ENCODE assay signal across 1 cellular context in the genomic region with DNA sequence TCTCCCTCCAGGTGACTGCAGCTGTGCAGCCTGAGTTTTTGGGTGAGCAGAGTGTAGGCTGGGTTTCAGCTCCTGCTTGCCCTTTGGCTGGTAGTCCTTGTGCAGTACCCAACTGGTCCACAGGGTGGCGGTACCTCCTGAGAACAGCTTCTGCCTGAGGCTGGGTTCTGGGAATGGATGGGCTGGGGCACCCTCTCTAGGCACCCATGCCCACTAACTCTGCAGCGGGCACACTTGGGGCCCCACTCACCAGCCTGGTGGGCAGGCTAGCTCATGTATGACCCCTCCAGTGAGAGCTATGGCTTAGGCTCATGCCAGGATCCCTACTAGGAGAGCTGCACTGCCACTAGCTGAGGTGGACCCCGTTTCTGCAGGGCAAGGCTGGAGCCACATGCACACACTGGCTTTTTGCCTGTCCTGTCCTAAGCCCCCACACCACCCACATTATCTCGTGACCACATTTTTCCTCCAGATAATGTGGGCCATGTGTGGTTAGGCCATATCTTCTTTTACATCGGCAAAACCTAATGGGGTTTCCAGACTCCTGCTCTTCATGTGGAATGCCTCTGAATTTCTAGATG.
A peak's percentile ranks its signal among the peaks of the same experiment; 100 is the strongest.
TF ChIP-seq lines count a peak whose summit lies in the region.

No MANE protein-coding gene starts in this region.

TF ChIP-seq in HEK293, 187 proteins besides CTCF, POLR2A, EP300 and RAD21 (continued from another document):
- TF ChIP-seq, protein P1, sequence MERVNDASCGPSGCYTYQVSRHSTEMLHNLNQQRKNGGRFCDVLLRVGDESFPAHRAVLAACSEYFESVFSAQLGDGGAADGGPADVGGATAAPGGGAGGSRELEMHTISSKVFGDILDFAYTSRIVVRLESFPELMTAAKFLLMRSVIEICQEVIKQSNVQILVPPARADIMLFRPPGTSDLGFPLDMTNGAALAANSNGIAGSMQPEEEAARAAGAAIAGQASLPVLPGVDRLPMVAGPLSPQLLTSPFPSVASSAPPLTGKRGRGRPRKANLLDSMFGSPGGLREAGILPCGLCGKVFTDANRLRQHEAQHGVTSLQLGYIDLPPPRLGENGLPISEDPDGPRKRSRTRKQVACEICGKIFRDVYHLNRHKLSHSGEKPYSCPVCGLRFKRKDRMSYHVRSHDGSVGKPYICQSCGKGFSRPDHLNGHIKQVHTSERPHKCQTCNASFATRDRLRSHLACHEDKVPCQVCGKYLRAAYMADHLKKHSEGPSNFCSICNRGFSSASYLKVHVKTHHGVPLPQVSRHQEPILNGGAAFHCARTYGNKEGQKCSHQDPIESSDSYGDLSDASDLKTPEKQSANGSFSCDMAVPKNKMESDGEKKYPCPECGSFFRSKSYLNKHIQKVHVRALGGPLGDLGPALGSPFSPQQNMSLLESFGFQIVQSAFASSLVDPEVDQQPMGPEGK (tag by site-specific recombination; IDR thresholded peaks at IDR 0.05) = peak; percentile 31; the same call in 1 of the 2 replicates
- no peak for TF ChIP-seq SP3 (tag by site-specific recombination; IDR thresholded peaks at IDR 0.05)
- no peak for TF ChIP-seq KLF7 (tag by site-specific recombination; IDR thresholded peaks at IDR 0.05; ENCODE audit: borderline replicate concordance)
- no peak for TF ChIP-seq ZNF324 (tag by site-specific recombination; IDR thresholded peaks at IDR 0.05)
- TF ChIP-seq ZFP69B (tag by site-specific recombination; IDR thresholded peaks at IDR 0.05) = peak; percentile 37; the same call in 1 of the 2 replicates
- TF ChIP-seq, protein P2, sequence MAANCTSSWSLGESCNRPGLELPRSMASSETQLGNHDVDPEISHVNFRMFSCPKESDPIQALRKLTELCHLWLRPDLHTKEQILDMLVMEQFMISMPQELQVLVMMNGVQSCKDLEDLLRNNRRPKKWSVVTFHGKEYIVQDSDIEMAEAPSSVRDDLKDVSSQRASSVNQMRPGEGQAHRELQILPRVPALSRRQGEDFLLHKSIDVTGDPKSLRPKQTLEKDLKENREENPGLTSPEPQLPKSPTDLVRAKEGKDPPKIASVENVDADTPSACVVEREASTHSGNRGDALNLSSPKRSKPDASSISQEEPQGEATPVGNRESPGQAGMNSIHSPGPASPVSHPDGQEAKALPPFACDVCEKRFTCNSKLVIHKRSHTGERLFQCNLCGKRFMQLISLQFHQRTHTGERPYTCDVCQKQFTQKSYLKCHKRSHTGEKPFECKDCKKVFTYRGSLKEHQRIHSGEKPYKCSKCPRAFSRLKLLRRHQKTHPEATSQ (tag by site-specific recombination; IDR thresholded peaks at IDR 0.05) = no peak
- TF ChIP-seq, protein P3, sequence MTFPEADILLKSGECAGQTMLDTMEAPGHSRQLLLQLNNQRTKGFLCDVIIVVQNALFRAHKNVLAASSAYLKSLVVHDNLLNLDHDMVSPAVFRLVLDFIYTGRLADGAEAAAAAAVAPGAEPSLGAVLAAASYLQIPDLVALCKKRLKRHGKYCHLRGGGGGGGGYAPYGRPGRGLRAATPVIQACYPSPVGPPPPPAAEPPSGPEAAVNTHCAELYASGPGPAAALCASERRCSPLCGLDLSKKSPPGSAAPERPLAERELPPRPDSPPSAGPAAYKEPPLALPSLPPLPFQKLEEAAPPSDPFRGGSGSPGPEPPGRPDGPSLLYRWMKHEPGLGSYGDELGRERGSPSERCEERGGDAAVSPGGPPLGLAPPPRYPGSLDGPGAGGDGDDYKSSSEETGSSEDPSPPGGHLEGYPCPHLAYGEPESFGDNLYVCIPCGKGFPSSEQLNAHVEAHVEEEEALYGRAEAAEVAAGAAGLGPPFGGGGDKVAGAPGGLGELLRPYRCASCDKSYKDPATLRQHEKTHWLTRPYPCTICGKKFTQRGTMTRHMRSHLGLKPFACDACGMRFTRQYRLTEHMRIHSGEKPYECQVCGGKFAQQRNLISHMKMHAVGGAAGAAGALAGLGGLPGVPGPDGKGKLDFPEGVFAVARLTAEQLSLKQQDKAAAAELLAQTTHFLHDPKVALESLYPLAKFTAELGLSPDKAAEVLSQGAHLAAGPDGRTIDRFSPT (tag by site-specific recombination; IDR thresholded peaks at IDR 0.05) = peak; percentile 80
- no peak for TF ChIP-seq ZNF585B (tag by site-specific recombination; IDR thresholded peaks at IDR 0.05)
- no peak for TF ChIP-seq MYNN (tag by site-specific recombination; IDR thresholded peaks at IDR 0.05; ENCODE audit: borderline replicate concordance)
- no peak for TF ChIP-seq ZNF521 (tag by site-specific recombination; IDR thresholded peaks at IDR 0.05)
- no peak for TF ChIP-seq ZNF211 (tag by site-specific recombination; IDR thresholded peaks at IDR 0.05; ENCODE audit: low read depth)
- no peak for TF ChIP-seq FEZF1 (tag by site-specific recombination; IDR thresholded peaks at IDR 0.05)
- TF ChIP-seq, protein P4, sequence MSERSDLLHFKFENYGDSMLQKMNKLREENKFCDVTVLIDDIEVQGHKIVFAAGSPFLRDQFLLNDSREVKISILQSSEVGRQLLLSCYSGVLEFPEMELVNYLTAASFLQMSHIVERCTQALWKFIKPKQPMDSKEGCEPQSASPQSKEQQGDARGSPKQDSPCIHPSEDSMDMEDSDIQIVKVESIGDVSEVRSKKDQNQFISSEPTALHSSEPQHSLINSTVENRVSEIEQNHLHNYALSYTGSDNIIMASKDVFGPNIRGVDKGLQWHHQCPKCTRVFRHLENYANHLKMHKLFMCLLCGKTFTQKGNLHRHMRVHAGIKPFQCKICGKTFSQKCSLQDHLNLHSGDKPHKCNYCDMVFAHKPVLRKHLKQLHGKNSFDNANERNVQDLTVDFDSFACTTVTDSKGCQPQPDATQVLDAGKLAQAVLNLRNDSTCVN (tag by site-specific recombination; optimal IDR thresholded peaks at IDR 0.05) = no peak
- TF ChIP-seq YY2 (tag by site-specific recombination; IDR thresholded peaks at IDR 0.05) = no peak
- TF ChIP-seq ZNF132 (tag by site-specific recombination; IDR thresholded peaks at IDR 0.05; ENCODE audit: borderline replicate concordance) = no peak
- TF ChIP-seq, protein P5, sequence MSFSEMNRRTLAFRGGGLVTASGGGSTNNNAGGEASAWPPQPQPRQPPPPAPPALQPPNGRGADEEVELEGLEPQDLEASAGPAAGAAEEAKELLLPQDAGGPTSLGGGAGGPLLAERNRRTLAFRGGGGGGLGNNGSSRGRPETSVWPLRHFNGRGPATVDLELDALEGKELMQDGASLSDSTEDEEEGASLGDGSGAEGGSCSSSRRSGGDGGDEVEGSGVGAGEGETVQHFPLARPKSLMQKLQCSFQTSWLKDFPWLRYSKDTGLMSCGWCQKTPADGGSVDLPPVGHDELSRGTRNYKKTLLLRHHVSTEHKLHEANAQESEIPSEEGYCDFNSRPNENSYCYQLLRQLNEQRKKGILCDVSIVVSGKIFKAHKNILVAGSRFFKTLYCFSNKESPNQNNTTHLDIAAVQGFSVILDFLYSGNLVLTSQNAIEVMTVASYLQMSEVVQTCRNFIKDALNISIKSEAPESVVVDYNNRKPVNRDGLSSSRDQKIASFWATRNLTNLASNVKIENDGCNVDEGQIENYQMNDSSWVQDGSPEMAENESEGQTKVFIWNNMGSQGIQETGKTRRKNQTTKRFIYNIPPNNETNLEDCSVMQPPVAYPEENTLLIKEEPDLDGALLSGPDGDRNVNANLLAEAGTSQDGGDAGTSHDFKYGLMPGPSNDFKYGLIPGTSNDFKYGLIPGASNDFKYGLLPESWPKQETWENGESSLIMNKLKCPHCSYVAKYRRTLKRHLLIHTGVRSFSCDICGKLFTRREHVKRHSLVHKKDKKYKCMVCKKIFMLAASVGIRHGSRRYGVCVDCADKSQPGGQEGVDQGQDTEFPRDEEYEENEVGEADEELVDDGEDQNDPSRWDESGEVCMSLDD (tag by site-specific recombination; IDR thresholded peaks at IDR 0.05) = no peak
- no peak for TF ChIP-seq ZNF133 (tag by site-specific recombination; IDR thresholded peaks at IDR 0.05)
- TF ChIP-seq ZNF366 (tag by site-specific recombination; conservative IDR thresholded peaks at IDR 0.05) = no peak
- no peak for TF ChIP-seq ZNF292 (tag by site-specific recombination; IDR thresholded peaks at IDR 0.05; ENCODE audit: borderline replicate concordance, low read depth)
- peak; percentile 30 for TF ChIP-seq ZNF654 (tag by site-specific recombination; IDR thresholded peaks at IDR 0.05; ENCODE audit: low read depth)
- TF ChIP-seq ZNF423 (tag by site-specific recombination; IDR thresholded peaks at IDR 0.05) = no peak
